In the genomic region with DNA sequence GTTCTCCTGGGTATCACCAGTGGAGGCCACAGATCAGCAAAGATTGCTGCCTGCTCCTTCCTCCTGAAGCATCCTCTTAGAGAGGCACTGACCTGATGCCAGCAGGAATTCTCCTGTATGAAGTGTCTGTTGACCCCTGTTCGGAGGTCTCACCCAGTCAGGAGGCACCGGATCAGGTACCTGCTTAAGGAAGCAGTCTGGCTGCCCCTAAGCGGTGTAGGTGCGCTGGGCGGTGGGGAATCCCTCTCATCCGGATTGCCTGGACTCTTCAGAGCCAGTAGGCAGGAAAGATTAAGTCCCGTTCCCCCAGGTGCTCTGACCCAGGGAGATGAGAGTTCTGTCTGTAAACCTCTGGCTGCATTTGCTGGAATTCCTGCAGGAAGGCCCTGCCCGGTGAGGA, we compare ENCODE assay signal across 18 cellular contexts.
DNase-seq lines count a peak whose midpoint lies in the region; ATAC-seq, FAIRE-seq and TF ChIP-seq lines count a peak whose summit lies in the region.
"Had no signal": no experiment of that assay in that cellular context is flagged by ENCODE, and none has a peak within 500 bp of the region (broad histone marks: within the 10 kb centered on the region; RNA-seq: fewer than 3 reads in every experiment).

No MANE protein-coding gene starts in this region.

- H3K18ac ChIP-seq in H1 (ENCODE audit: extremely low read depth, low read length) (no peak overlapping the region), neuronal stem cell (ENCODE audit: low read length) (no peak overlapping the region)

- H3K27me3 ChIP-seq in Karpas-422 (ENCODE audit: low read length) (no peaks in the 10 kb centered on the region), H1 (replicated peaks in 1 of 4; ENCODE audit: control insufficient read depth in 3 of 4, extremely low read depth in 1 of 4, insufficient read depth in 3 of 4, low read length in 3 of 4) (no peaks in the 10 kb centered on the region), neuronal stem cell (ENCODE audit: control insufficient read depth in 3 of 3, insufficient read depth in 3 of 3, low read depth in 1 of 3, low read length in 3 of 3) (no peaks in the 10 kb centered on the region)

- no peaks in the 10 kb centered on the region for H3K23me2 ChIP-seq in H1 (ENCODE audit: low read depth, low read length)

- no peak overlapping the region for H3K4me3 ChIP-seq in Karpas-422 (ENCODE audit: low read length)
- H3K4me3 ChIP-seq in H1 (ENCODE audit: extremely low read depth in 1 of 4, insufficient read depth in 2 of 4, low read depth in 3 of 4, low read length in 4 of 4): no peak overlapping the region
- H3K4me3 ChIP-seq in neuronal stem cell (ENCODE audit: low read length in 2 of 2): peak overlapping the region in 1 of 2 donors; percentile 59
- H3K4me3 ChIP-seq: GM23248, HAP-1 had no signal

- no peak for TF ChIP-seq POLR2A in H1 (IDR thresholded peaks at IDR 0.05; ENCODE audit: control extremely low read depth in 1 of 2, low read depth in 2 of 2, low read length in 2 of 2)

- ATAC-seq in stimulated activated memory B cell treated with anti-CD40 and anti-IgM and Interleukin-4, amounts not matched to agents 10 μg/mL and 1 μg/mL and 100 μg/mL, for 72 hours: peak; percentile 34
- no peak for ATAC-seq in natural killer cell treated with Interleukin-12 subunit alpha and Interleukin-12 subunit beta and Interleukin-15 and Interleukin-18, amount 100 ng/mL, for 72 hours

- POLR2A ChIA-PET in H1 (lab: Charles Lee; ENCODE audit: partially characterized antibody): no interaction called here

- H3K9me3 ChIP-seq in Karpas-422 (ENCODE audit: low read length) (no peaks in the 10 kb centered on the region), H1 (ENCODE audit: insufficient read depth in 2 of 2, low read depth in 1 of 2, low read length in 1 of 2) (no peaks in the 10 kb centered on the region; a peak in 1 of 4 replicates), neuronal stem cell (replicated peaks in 1 of 2; ENCODE audit: control insufficient read depth in 2 of 2, insufficient read depth in 1 of 2, low read depth in 1 of 2, low read length in 2 of 2) (no peaks in the 10 kb centered on the region)
- H3K9me3 ChIP-seq: Caco-2, HAP-1 had no signal

- WGBS in H1 (ENCODE audit: extremely low coverage in 1 of 2, insufficient coverage in 1 of 2, insufficient read length in 1 of 2, insufficient replicate concordance in 2 of 2, low coverage in 1 of 2, low lambda C conversion rate in 2 of 2, missing lambda C conversion rate in 1 of 2), 2 experiments: 92% methylated on average over 8 of the region's 8 CpGs; no CpG with 5 or more reads in 1 of the 2 experiments
- no CpG with 5 or more reads among the region's 8 CpGs for WGBS in neuronal stem cell (ENCODE audit: extremely low coverage in 2 of 2, insufficient read length in 2 of 2, insufficient replicate concordance in 1 of 2), 2 donors

- H3K56ac ChIP-seq in H1 (replicated peaks; ENCODE audit: insufficient read length, low read depth, low read length): no peak overlapping the region

- no peak overlapping the region for H2BK12ac ChIP-seq in H1 (ENCODE audit: low read depth, low read length)
- no peak overlapping the region for H2BK12ac ChIP-seq in neuronal stem cell (ENCODE audit: low read length)

- TF ChIP-seq CTCF in H1 (IDR thresholded peaks at IDR 0.05; ENCODE audit: control extremely low read depth in 1 of 3, insufficient read depth in 1 of 3, low read depth in 1 of 3, low read length in 3 of 3): no peak

- H4K20me1 ChIP-seq in Karpas-422 (ENCODE audit: insufficient read depth, low read depth, low read length): no peaks in the 10 kb centered on the region
- no peaks in the 10 kb centered on the region for H4K20me1 ChIP-seq in H1 (replicated peaks in 1 of 2; ENCODE audit: control insufficient read depth in 1 of 2, insufficient read depth in 2 of 2, low read length in 2 of 2)

- no peaks in the 10 kb centered on the region for H3K36me3 ChIP-seq in Karpas-422 (ENCODE audit: insufficient read depth, low read length)
- H3K36me3 ChIP-seq in H1 (ENCODE audit: control insufficient read depth in 2 of 4, insufficient read depth in 4 of 4, low read length in 3 of 4): no peaks in the 10 kb centered on the region
- H3K36me3 ChIP-seq in neuronal stem cell (replicated peaks in 1 of 2; ENCODE audit: control insufficient read depth in 2 of 2, insufficient read depth in 2 of 2, low read length in 2 of 2): no peaks in the 10 kb centered on the region
- H3K36me3 ChIP-seq: HAP-1 had no signal

- no peak overlapping the region for H2AFZ ChIP-seq in Karpas-422 (ENCODE audit: low read length)
- peak overlapping the region; percentile 32; the same call in 1 of the 2 replicates for H2AFZ ChIP-seq in H1 (ENCODE audit: low read length)
- H2AFZ ChIP-seq in neuronal stem cell (ENCODE audit: low read length): no peak overlapping the region
- H2AFZ ChIP-seq: GM23248 had no signal

- no peak overlapping the region for H3K4me2 ChIP-seq in Karpas-422 (ENCODE audit: low read depth, low read length, poor library complexity, severe bottlenecking)
- H3K4me2 ChIP-seq in H1 (ENCODE audit: insufficient read depth in 1 of 2, low read depth in 2 of 2, low read length in 2 of 2): no peak overlapping the region
- H3K4me2 ChIP-seq in neuronal stem cell (ENCODE audit: insufficient read depth, low read length, poor library complexity, severe bottlenecking): no peak overlapping the region

- no peak for TF ChIP-seq EP300 in H1 (IDR thresholded peaks at IDR 0.05; ENCODE audit: borderline replicate concordance in 1 of 2, low read depth in 2 of 2, low read length in 2 of 2)

- H3K14ac ChIP-seq in H1 (ENCODE audit: insufficient read length) (no peak overlapping the region), neuronal stem cell (ENCODE audit: low read length) (peak overlapping the region; percentile 71)

- H3K4me3 Mint-ChIP-seq in stimulated activated memory B cell treated with anti-CD40 and anti-IgM and Interleukin-4, amounts not matched to agents 10 μg/mL and 1 μg/mL and 100 μg/mL, for 72 hours: no peak overlapping the region
- H3K4me3 Mint-ChIP-seq in natural killer cell treated with Interleukin-12 subunit alpha and Interleukin-12 subunit beta and Interleukin-15 and Interleukin-18, amount 100 ng/mL, for 72 hours: no peak overlapping the region
- H3K4me3 Mint-ChIP-seq: CD4-positive, alpha-beta memory T cell; HFFc6 had no signal

- no peak for TF ChIP-seq RAD21 in H1 (IDR thresholded peaks at IDR 0.05 in 1 of 2, conservative IDR thresholded peaks at IDR 0.05 in 1 of 2; ENCODE audit: low read depth in 2 of 2, low read length in 2 of 2)

- H2BK120ac ChIP-seq in H1 (replicated peaks; ENCODE audit: low read depth, low read length) (no peak overlapping the region), neuronal stem cell (ENCODE audit: low read depth, low read length) (no peak overlapping the region)

- FAIRE-seq in H1 (lab: Jason Lieb, UNC): no peak
- FAIRE-seq: G401.6, GM12892, H54 had no signal

- H3K27me3 Mint-ChIP-seq in stimulated activated memory B cell treated with anti-CD40 and anti-IgM and Interleukin-4, amounts not matched to agents 10 μg/mL and 1 μg/mL and 100 μg/mL, for 72 hours: no peaks in the 10 kb centered on the region
- no peaks in the 10 kb centered on the region for H3K27me3 Mint-ChIP-seq in natural killer cell treated with Interleukin-12 subunit alpha and Interleukin-12 subunit beta and Interleukin-15 and Interleukin-18, amount 100 ng/mL, for 72 hours
- H3K27me3 Mint-ChIP-seq: CD4-positive, alpha-beta memory T cell had no signal

- H3K9me3 Mint-ChIP-seq in stimulated activated memory B cell treated with anti-CD40 and anti-IgM and Interleukin-4, amounts not matched to agents 10 μg/mL and 1 μg/mL and 100 μg/mL, for 72 hours: peaks cover 3% of the 10 kb centered on the region
- H3K9me3 Mint-ChIP-seq in natural killer cell treated with Interleukin-12 subunit alpha and Interleukin-12 subunit beta and Interleukin-15 and Interleukin-18, amount 100 ng/mL, for 72 hours: peaks cover 14% of the 10 kb centered on the region
- H3K9me3 Mint-ChIP-seq: HFFc6 had no signal

- H3K79me2 ChIP-seq in Karpas-422 (ENCODE audit: low read length): no peaks in the 10 kb centered on the region
- no peaks in the 10 kb centered on the region for H3K79me2 ChIP-seq in H1 (ENCODE audit: control insufficient read depth in 1 of 2, insufficient read depth in 2 of 2, low read length in 2 of 2)

- H3K4ac ChIP-seq in H1 (replicated peaks; ENCODE audit: insufficient read length, low read depth, low read length) (no peak overlapping the region), neuronal stem cell (ENCODE audit: low read length) (no peak overlapping the region)

- H3K9me2 ChIP-seq in Karpas-422 (replicated peaks; ENCODE audit: insufficient read depth, low read length): no peaks in the 10 kb centered on the region

- H3K4me1 Mint-ChIP-seq in stimulated activated memory B cell treated with anti-CD40 and anti-IgM and Interleukin-4, amounts not matched to agents 10 μg/mL and 1 μg/mL and 100 μg/mL, for 72 hours: no peaks in the 10 kb centered on the region
- H3K4me1 Mint-ChIP-seq in natural killer cell treated with Interleukin-12 subunit alpha and Interleukin-12 subunit beta and Interleukin-15 and Interleukin-18, amount 100 ng/mL, for 72 hours (ENCODE audit: low read depth in 2 of 2): peaks cover 2% of the 10 kb centered on the region in 2 donors
- H3K4me1 Mint-ChIP-seq: CD4-positive, alpha-beta memory T cell had no signal

- H4K5ac ChIP-seq in H1 (ENCODE audit: insufficient read length, low read depth, low read length): no peak overlapping the region

- H2AK5ac ChIP-seq in H1 (ENCODE audit: low read depth, low read length) (no peak overlapping the region), neuronal stem cell (ENCODE audit: low read depth, low read length) (no peak overlapping the region)

- H4K8ac ChIP-seq in H1 (ENCODE audit: extremely low read depth, insufficient read depth, low read length) (no peak overlapping the region), neuronal stem cell (ENCODE audit: low read depth, low read length) (no peak overlapping the region)

- DNase-seq in Karpas-422: peak; percentile 16
- DNase-seq in H1 (ENCODE audit: low read depth in 1 of 2, low spot score in 2 of 2): no peak
- DNase-seq in neuronal stem cell (ENCODE audit: low spot score): no peak
- DNase-seq in natural killer cell treated with Interleukin-12 subunit alpha and Interleukin-12 subunit beta and Interleukin-15 and Interleukin-18, amount 100 ng/mL, for 72 hours (ENCODE audit: low spot score): no peak
- DNase-seq in activated CD4-positive, alpha-beta T cell treated with anti-CD3 and anti-CD28 coated beads, Interleukin-2, amount 50 U/mL, for 4 hours: no peak
- no peak for DNase-seq in stimulated activated CD4-positive, alpha-beta T cell treated with anti-CD3 and anti-CD28 coated beads, Interleukin-4, amount 100 ng/mL, for 24 hours
- DNase-seq: C1 segment of cervical spinal cord, Caco-2, DMS153, DND-41, GM23248, HFFc6 had no signal

- H2BK5ac ChIP-seq in H1 (ENCODE audit: low read depth, low read length): no peak overlapping the region
- no peak overlapping the region for H2BK5ac ChIP-seq in neuronal stem cell (ENCODE audit: low read length)

- no peaks in the 10 kb centered on the region for H3K36me3 Mint-ChIP-seq in stimulated activated memory B cell treated with anti-CD40 and anti-IgM and Interleukin-4, amounts not matched to agents 10 μg/mL and 1 μg/mL and 100 μg/mL, for 72 hours
- H3K36me3 Mint-ChIP-seq in natural killer cell treated with Interleukin-12 subunit alpha and Interleukin-12 subunit beta and Interleukin-15 and Interleukin-18, amount 100 ng/mL, for 72 hours: no peaks in the 10 kb centered on the region
- H3K36me3 Mint-ChIP-seq: CD4-positive, alpha-beta memory T cell had no signal

- H3K4me1 ChIP-seq in Karpas-422 (ENCODE audit: low read length) (no peaks in the 10 kb centered on the region), H1 (replicated peaks in 1 of 4; ENCODE audit: control insufficient read depth in 3 of 4, insufficient read depth in 4 of 4, low read length in 3 of 4) (peaks cover 0 to 3% (median 1%) of the 10 kb centered on the region in 4 experiments; a peak in 1 of 7 replicates), neuronal stem cell (ENCODE audit: control insufficient read depth in 2 of 2, insufficient read depth in 1 of 2, low read depth in 1 of 2, low read length in 2 of 2) (no peaks in the 10 kb centered on the region)
- H3K4me1 ChIP-seq: Caco-2, HAP-1 had no signal

- no peak overlapping the region for H3K27ac ChIP-seq in Karpas-422 (ENCODE audit: low read length)
- no peak overlapping the region for H3K27ac ChIP-seq in H1 (ENCODE audit: low read depth, low read length)
- no peak overlapping the region for H3K27ac ChIP-seq in neuronal stem cell (replicated peaks; ENCODE audit: low read length)
- H3K27ac ChIP-seq: GM23248 had no signal

- H3K27ac Mint-ChIP-seq in stimulated activated memory B cell treated with anti-CD40 and anti-IgM and Interleukin-4, amounts not matched to agents 10 μg/mL and 1 μg/mL and 100 μg/mL, for 72 hours: no peak overlapping the region
- no peak overlapping the region for H3K27ac Mint-ChIP-seq in natural killer cell treated with Interleukin-12 subunit alpha and Interleukin-12 subunit beta and Interleukin-15 and Interleukin-18, amount 100 ng/mL, for 72 hours
- H3K27ac Mint-ChIP-seq: CD4-positive, alpha-beta memory T cell; HFFc6 had no signal

- no peak overlapping the region for H3K9ac ChIP-seq in Karpas-422 (ENCODE audit: low read length)
- no peak overlapping the region for H3K9ac ChIP-seq in H1 (replicated peaks in 1 of 4; ENCODE audit: extremely low read depth in 1 of 4, low read depth in 3 of 4, low read length in 3 of 4)
- H3K9ac ChIP-seq in neuronal stem cell (ENCODE audit: low read depth, low read length, poor library complexity): no peak overlapping the region
- H3K9ac ChIP-seq: GM23248 had no signal

- H2BK20ac ChIP-seq in H1 (ENCODE audit: low read length): no peak overlapping the region

- H4K91ac ChIP-seq in H1 (replicated peaks; ENCODE audit: insufficient read length, low read length): no peak overlapping the region
- H4K91ac ChIP-seq in neuronal stem cell (ENCODE audit: low read depth, low read length, poor library complexity): no peak overlapping the region

- H2BK15ac ChIP-seq in H1 (ENCODE audit: low read length) (no peak overlapping the region), neuronal stem cell (ENCODE audit: low read length) (no peak overlapping the region)

- H3K23ac ChIP-seq in H1 (ENCODE audit: insufficient read length): no peak overlapping the region
- no peak overlapping the region for H3K23ac ChIP-seq in neuronal stem cell (ENCODE audit: low read depth, low read length, poor library complexity)

- H3K79me1 ChIP-seq in H1 (ENCODE audit: low read depth, low read length) (no peaks in the 10 kb centered on the region), neuronal stem cell (ENCODE audit: low read depth, low read length) (no peaks in the 10 kb centered on the region)

- CTCF ChIA-PET in H1 (lab: Charles Lee; ENCODE audit: partially characterized antibody): no interaction called here
